Comparison of ENCODE assay signal across 8 cellular contexts in the genomic region with DNA sequence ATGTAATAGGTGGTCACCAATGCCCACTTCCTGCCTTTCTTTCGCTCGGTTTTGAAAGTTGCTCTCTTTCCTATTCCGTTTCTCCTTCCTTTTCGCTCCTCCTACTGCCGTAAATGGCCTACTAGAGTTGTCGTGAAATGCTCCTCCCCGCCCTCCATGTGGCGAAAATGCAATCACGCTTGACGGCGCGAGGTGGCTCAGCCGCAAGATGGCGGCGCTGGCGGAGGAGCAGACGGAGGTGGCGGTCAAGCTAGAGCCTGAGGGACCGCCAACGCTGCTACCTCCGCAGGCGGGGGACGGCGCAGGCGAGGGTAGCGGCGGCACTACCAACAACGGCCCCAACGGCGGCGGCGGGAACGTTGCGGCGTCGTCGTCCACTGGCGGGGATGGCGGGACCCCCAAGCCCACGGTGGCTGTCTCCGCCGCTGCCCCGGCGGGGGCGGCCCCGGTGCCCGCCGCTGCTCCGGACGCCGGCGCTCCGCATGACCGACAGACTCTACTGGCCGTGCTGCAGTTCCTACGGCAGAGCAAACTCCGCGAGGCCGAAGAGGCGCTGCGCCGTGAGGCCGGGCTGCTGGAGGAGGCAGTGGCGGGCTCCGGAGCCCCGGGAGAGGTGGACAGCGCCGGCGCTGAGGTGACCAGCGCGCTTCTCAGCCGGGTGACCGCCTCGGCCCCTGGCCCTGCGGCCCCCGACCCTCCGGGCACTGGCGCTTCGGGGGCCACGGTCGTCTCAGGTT. TPM values are rescaled to one million over a fixed set of nuclear protein-coding genes. Genes with fewer than 3 reads are reported as not detected.
A peak's percentile ranks its signal among the peaks of the same experiment; 100 is the strongest.
DNase-seq lines count a peak whose midpoint lies in the region; ATAC-seq lines count a peak whose summit lies in the region.

A gene (plus strand): TSS at position 195 of the 737 bp plus-strand sequence. CDS start 14 bp downstream, at position 209.

- DNase-seq in CD1c-positive myeloid dendritic cell (ENCODE audit: extremely low spot score) = peak; percentile 96
- DNase-seq in NCI-H748 treated with DMSO at 0.1 percent for 48 hours (lab: John Stamatoyannopoulos, UW) = peak; percentile 80
- DNase-seq in activated CD4-positive, alpha-beta T cell treated with anti-CD3 and anti-CD28 coated beads, Interleukin-2, amount 50 U/mL, for 24 hours (ENCODE audit: low read depth in 1 of 2, low spot score in 1 of 2) = peak; percentile 68 to 91
- peak; percentile 97 for DNase-seq in dedifferentiated amniotic fluid mesenchymal stem cell (ENCODE audit: extremely low spot score)
- DNase-seq in left lobe of liver (ENCODE audit: low spot score) = peak; percentile 92
- DNase-seq in stimulated activated CD4-positive, alpha-beta T cell treated with anti-CD3 and anti-CD28 coated beads, Interleukin-2, amount 100 ng/mL, for 24 hours = peak; percentile 89

- peak; percentile 66 for ATAC-seq in GM19397 (IDR thresholded peaks at IDR 0.05; ENCODE audit: unreplicated experiment)
- ATAC-seq in HG03565 (IDR thresholded peaks at IDR 0.05; ENCODE audit: unreplicated experiment) = peak; percentile 56
- ATAC-seq in left lobe of liver = peak; percentile 91

RNA-seq across cellular contexts. Expression of the gene that starts here (rescaled TPM):
- 2.1 TPM for total RNA-seq in left lobe of liver

Comparison
In these comparisons a context has a peak if more than half of its experiments do, and no peak if none do; other contexts are left out.
1. Peak in every context shown above with its lines: DNase-seq and ATAC-seq.